ENCODE assay signal across 8 cellular contexts in the genomic region with DNA sequence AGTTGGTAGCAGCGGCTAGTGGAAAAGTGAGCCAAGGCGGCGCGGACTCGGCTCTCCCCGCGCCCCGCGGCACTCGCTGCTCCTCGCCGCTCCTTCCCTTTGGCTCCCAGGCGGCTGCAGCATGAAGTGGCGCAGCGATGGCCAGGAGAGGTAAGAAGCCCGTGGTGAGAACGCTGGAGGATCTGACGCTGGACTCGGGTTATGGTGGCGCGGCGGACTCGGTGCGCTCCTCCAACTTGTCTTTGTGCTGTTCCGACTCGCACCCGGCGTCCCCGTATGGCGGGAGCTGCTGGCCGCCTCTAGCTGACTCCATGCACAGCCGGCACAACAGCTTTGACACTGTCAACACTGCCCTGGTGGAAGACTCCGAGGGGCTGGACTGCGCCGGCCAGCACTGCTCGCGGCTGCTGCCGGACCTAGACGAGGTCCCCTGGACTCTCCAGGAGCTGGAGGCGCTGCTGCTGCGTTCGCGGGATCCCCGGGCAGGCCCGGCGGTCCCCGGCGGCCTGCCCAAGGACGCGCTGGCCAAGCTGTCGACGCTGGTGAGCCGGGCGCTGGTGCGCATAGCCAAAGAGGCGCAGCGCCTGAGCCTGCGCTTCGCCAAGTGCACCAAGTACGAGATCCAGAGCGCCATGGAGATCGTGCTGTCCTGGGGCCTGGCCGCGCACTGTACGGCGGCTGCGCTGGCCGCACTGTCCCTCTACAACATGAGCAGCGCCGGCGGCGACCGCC.
A peak's percentile ranks its signal among the peaks of the same experiment; 100 is the strongest.
DNase-seq lines count a peak whose midpoint lies in the region; ATAC-seq and TF ChIP-seq lines count a peak whose summit lies in the region.

No MANE protein-coding gene starts in this region.

- peaks cover 34% of the 10 kb centered on the region for H3K27me3 ChIP-seq in colonic mucosa
- no peaks in the 10 kb centered on the region for H3K27me3 ChIP-seq in right lobe of liver
- H3K27me3 ChIP-seq in suprapubic skin: peaks cover 42% of the 10 kb centered on the region

- H3K4me3 ChIP-seq in colonic mucosa: peak overlapping the region; percentile 54
- H3K4me3 ChIP-seq in right lobe of liver: peak overlapping the region; percentile 33 to 49 (median 38)
- H3K4me3 ChIP-seq in suprapubic skin: peak overlapping the region; percentile 68

- H3K9ac ChIP-seq in colonic mucosa (ENCODE audit: low read depth in 2 of 2, low read length in 2 of 2): peak overlapping the region; percentile 9 to 47

- H3K9me3 Mint-ChIP-seq in activated CD4-positive, alpha-beta T cell treated with anti-CD3 and anti-CD28 coated beads for 36 hours (ENCODE audit: low read depth): no peaks in the 10 kb centered on the region

- TF ChIP-seq CTCF in colonic mucosa (IDR thresholded peaks at IDR 0.05) (no peak), right lobe of liver (IDR thresholded peaks at IDR 0.05) (no peak), suprapubic skin (IDR thresholded peaks at IDR 0.05) (no peak)

- CTCF ChIA-PET in activated CD4-positive, alpha-beta T cell treated with anti-CD3 and anti-CD28 coated beads for 36 hours (lab: Charles Lee): interaction anchor here (1.0 kb wide), 1 partner anchor 187 kb away, joined by 5 read pairs; no protein-coding TSS in a partner anchor

- H3K9me3 ChIP-seq in colonic mucosa (no peaks in the 10 kb centered on the region), right lobe of liver (no peaks in the 10 kb centered on the region), suprapubic skin (no peaks in the 10 kb centered on the region)

- DNase-seq in activated CD4-positive, alpha-beta T cell treated with anti-CD3 and anti-CD28 coated beads for 36 hours: peak; percentile 52
- DNase-seq in activated CD4-positive, alpha-beta T cell treated with anti-CD3 and anti-CD28 coated beads for 1 hour: no peak
- DNase-seq in colonic mucosa: no peak
- DNase-seq in right lobe of liver: peak in 2 of 3 donors; percentile 37 to 52
- no peak for DNase-seq in suprapubic skin (ENCODE audit: low spot score in 2 of 2)

- H3K36me3 ChIP-seq in colonic mucosa (no peaks in the 10 kb centered on the region), right lobe of liver (no peaks in the 10 kb centered on the region), suprapubic skin (no peaks in the 10 kb centered on the region)

- peaks cover 2% of the 10 kb centered on the region for H3K27me3 Mint-ChIP-seq in activated CD4-positive, alpha-beta T cell treated with anti-CD3 and anti-CD28 coated beads for 36 hours

- peak overlapping the region; percentile 53 for H3K27ac Mint-ChIP-seq in activated CD4-positive, alpha-beta T cell treated with anti-CD3 and anti-CD28 coated beads for 36 hours

- TF ChIP-seq EP300 in suprapubic skin (IDR thresholded peaks at IDR 0.05): no peak

- ATAC-seq in activated CD4-positive, alpha-beta T cell treated with anti-CD3 and anti-CD28 coated beads for 36 hours: no peak
- ATAC-seq in SK-N-SH treated with all-trans-retinoic acid at 6 μM for 48 hours: peak; percentile 38
- ATAC-seq in right lobe of liver: peak in 2 of 4 donors; percentile 3
- no peak for ATAC-seq in HG03460 (IDR thresholded peaks at IDR 0.05; ENCODE audit: unreplicated experiment)
- ATAC-seq in HG03097 (IDR thresholded peaks at IDR 0.05; ENCODE audit: low FRiP score, unreplicated experiment): no peak

- 3% methylated on average over 23 of the region's 73 CpGs for WGBS in right lobe of liver (ENCODE audit: insufficient coverage, low coverage, low lambda C conversion rate, missing lambda C conversion rate)
- no CpG with 5 or more reads among the region's 73 CpGs for WGBS in suprapubic skin

- H3K36me3 Mint-ChIP-seq in activated CD4-positive, alpha-beta T cell treated with anti-CD3 and anti-CD28 coated beads for 36 hours (ENCODE audit: low read depth): no peaks in the 10 kb centered on the region

- H3K4me1 Mint-ChIP-seq in activated CD4-positive, alpha-beta T cell treated with anti-CD3 and anti-CD28 coated beads for 36 hours: peaks cover 37% of the 10 kb centered on the region

- H3K4me3 Mint-ChIP-seq in activated CD4-positive, alpha-beta T cell treated with anti-CD3 and anti-CD28 coated beads for 36 hours: peak overlapping the region; percentile 86

- H3K27ac ChIP-seq in colonic mucosa (no peak overlapping the region), right lobe of liver (no peak overlapping the region), suprapubic skin (peak overlapping the region; percentile 80)

- intact Hi-C loops in activated CD4-positive, alpha-beta T cell treated with anti-CD3 and anti-CD28 coated beads for 36 hours (cut with DNase I, micrococcal nuclease): loop anchor here (1.0 to 5.0 kb wide), 7 partner anchors 32 to 1196 kb away; partner anchors contain the start of gene FICD (in 1 of the 2)
- intact Hi-C loops in colonic mucosa (cut with DNase I): no loop called here
- intact Hi-C loops in right lobe of liver (cut with DNase I): no loop called here

- H3K4me1 ChIP-seq in colonic mucosa: peaks cover 14% of the 10 kb centered on the region
- H3K4me1 ChIP-seq in right lobe of liver: peaks cover 0 to 27% (median 6%) of the 10 kb centered on the region in 4 donors
- H3K4me1 ChIP-seq in suprapubic skin: peaks cover 41% of the 10 kb centered on the region

- TF ChIP-seq POLR2A in right lobe of liver (IDR thresholded peaks at IDR 0.05): no peak
- no peak for TF ChIP-seq POLR2A in suprapubic skin (IDR thresholded peaks at IDR 0.05)

- POLR2A ChIA-PET in activated CD4-positive, alpha-beta T cell treated with anti-CD3 and anti-CD28 coated beads for 36 hours (lab: Charles Lee): no interaction called here

TF ChIP-seq in SK-N-SH treated with all-trans-retinoic acid at 6 μM for 48 hours, 23 proteins besides CTCF, POLR2A, EP300 and RAD21:
- TF ChIP-seq ZNF70 (CRISPR knock-in tag; IDR thresholded peaks at IDR 0.05) (no peak), CSDC2 (CRISPR knock-in tag; IDR thresholded peaks at IDR 0.05) (no peak), ARNTL (CRISPR knock-in tag; IDR thresholded peaks at IDR 0.05; ENCODE audit: borderline replicate concordance, low read depth) (no peak), OSR1 (CRISPR knock-in tag; IDR thresholded peaks at IDR 0.05) (no peak), TOX (CRISPR knock-in tag; IDR thresholded peaks at IDR 0.05; ENCODE audit: borderline replicate concordance) (no peak), ESRRG (CRISPR knock-in tag; IDR thresholded peaks at IDR 0.05) (no peak), RARB (CRISPR knock-in tag; IDR thresholded peaks at IDR 0.05) (no peak), ZC3H10 (CRISPR knock-in tag; IDR thresholded peaks at IDR 0.05) (no peak), TCF4 (CRISPR knock-in tag; IDR thresholded peaks at IDR 0.05; ENCODE audit: borderline replicate concordance) (no peak), ZFP30 (CRISPR knock-in tag; IDR thresholded peaks at IDR 0.05) (no peak), BACH2 (CRISPR knock-in tag; IDR thresholded peaks at IDR 0.05; ENCODE audit: borderline replicate concordance) (no peak), POU6F1 (CRISPR knock-in tag; IDR thresholded peaks at IDR 0.05; ENCODE audit: borderline replicate concordance, low read depth) (no peak)
- TF ChIP-seq, protein P1, sequence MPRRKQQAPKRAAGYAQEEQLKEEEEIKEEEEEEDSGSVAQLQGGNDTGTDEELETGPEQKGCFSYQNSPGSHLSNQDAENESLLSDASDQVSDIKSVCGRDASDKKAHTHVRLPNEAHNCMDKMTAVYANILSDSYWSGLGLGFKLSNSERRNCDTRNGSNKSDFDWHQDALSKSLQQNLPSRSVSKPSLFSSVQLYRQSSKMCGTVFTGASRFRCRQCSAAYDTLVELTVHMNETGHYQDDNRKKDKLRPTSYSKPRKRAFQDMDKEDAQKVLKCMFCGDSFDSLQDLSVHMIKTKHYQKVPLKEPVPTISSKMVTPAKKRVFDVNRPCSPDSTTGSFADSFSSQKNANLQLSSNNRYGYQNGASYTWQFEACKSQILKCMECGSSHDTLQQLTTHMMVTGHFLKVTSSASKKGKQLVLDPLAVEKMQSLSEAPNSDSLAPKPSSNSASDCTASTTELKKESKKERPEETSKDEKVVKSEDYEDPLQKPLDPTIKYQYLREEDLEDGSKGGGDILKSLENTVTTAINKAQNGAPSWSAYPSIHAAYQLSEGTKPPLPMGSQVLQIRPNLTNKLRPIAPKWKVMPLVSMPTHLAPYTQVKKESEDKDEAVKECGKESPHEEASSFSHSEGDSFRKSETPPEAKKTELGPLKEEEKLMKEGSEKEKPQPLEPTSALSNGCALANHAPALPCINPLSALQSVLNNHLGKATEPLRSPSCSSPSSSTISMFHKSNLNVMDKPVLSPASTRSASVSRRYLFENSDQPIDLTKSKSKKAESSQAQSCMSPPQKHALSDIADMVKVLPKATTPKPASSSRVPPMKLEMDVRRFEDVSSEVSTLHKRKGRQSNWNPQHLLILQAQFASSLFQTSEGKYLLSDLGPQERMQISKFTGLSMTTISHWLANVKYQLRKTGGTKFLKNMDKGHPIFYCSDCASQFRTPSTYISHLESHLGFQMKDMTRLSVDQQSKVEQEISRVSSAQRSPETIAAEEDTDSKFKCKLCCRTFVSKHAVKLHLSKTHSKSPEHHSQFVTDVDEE (CRISPR knock-in tag; IDR thresholded peaks at IDR 0.05): no peak
- TF ChIP-seq, protein P2, sequence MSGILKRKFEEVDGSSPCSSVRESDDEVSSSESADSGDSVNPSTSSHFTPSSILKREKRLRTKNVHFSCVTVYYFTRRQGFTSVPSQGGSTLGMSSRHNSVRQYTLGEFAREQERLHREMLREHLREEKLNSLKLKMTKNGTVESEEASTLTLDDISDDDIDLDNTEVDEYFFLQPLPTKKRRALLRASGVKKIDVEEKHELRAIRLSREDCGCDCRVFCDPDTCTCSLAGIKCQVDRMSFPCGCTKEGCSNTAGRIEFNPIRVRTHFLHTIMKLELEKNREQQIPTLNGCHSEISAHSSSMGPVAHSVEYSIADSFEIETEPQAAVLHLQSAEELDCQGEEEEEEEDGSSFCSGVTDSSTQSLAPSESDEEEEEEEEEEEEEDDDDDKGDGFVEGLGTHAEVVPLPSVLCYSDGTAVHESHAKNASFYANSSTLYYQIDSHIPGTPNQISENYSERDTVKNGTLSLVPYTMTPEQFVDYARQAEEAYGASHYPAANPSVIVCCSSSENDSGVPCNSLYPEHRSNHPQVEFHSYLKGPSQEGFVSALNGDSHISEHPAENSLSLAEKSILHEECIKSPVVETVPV (CRISPR knock-in tag; IDR thresholded peaks at IDR 0.05): no peak

Comparison
In these comparisons a context has a peak if more than half of its experiments do, and no peak if none do; other contexts are left out.
1. DNase-seq: peak in activated CD4-positive, alpha-beta T cell treated with anti-CD3 and anti-CD28 coated beads for 36 hours (single experiment) and right lobe of liver (2 of 3); none in activated CD4-positive, alpha-beta T cell treated with anti-CD3 and anti-CD28 coated beads for 1 hour (single experiment), colonic mucosa (single experiment) and suprapubic skin (0 of 2).
2. intact Hi-C loops: an anchor here in activated CD4-positive, alpha-beta T cell treated with anti-CD3 and anti-CD28 coated beads for 36 hours (1.0 to 5.0 kb wide); none called in colonic mucosa and right lobe of liver.
3. Peak in every context shown above with its lines, with median percentiles within 50 percentile points of each other: H3K4me3 ChIP-seq.